In the genomic region with DNA sequence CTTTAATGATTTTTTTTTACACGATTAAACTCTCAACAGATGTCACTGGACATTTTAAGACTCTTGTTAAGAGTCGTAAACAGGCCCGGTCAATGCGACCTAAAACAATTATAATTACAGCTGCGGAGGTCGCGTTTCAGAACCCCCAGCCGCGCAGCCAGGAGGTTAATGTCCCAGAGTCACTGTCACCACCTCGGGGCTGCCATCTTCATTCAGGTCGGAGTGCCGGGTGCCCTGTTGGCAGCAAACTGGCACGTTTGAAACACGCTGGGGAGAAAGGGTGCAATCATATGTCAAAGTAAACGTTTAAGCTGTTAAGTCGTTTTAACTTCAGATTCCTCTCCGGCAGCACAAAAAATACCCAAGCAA, we compare ENCODE assay signal across 7 cellular contexts. TPM values are rescaled to one million over a fixed set of nuclear protein-coding genes. Genes with fewer than 3 reads are reported as not detected.
DNase-seq lines count a peak whose midpoint lies in the region; ATAC-seq and TF ChIP-seq lines count a peak whose summit lies in the region.

No MANE protein-coding gene starts in this region.

- DNase-seq in H7 (peak; percentile 43), SK-N-MC (ENCODE audit: low read depth, low spot score) (no peak), fibroblast of the aortic adventitia (ENCODE audit: low read depth) (no peak), NCI-H1436 treated with DMSO at 0.1 percent for 48 hours (lab: John Stamatoyannopoulos, UW) (no peak)
- no peak for DNase-seq in activated CD4-positive, CD25-positive, alpha-beta regulatory T cell treated with anti-CD3 and anti-CD28 coated beads, Interleukin-2, amount 50 U/mL, for 72 hours

- H3K9ac ChIP-seq in SK-N-MC (ENCODE audit: insufficient read length), result peak overlapping the region; percentile 71
- H3K9ac ChIP-seq in skeletal muscle tissue (ENCODE audit: low read depth in 1 of 3, low read length in 3 of 3), result peak overlapping the region in 1 of 3 donors; percentile 54

- H3K36me3 ChIP-seq in H7 (replicated peaks; ENCODE audit: control insufficient read depth, insufficient read depth, low read length), result no peaks in the 10 kb centered on the region
- H3K36me3 ChIP-seq in SK-N-MC (ENCODE audit: insufficient read depth, low read length), result no peaks in the 10 kb centered on the region
- H3K36me3 ChIP-seq in skeletal muscle tissue (ENCODE audit: control insufficient read depth in 3 of 3, insufficient read depth in 3 of 3, low read length in 3 of 3), result no peaks in the 10 kb centered on the region

- TF ChIP-seq CTCF in fibroblast of the aortic adventitia (IDR thresholded peaks at IDR 0.05; ENCODE audit: insufficient read depth, low read length), result no peak

- H3K9me3 ChIP-seq in SK-N-MC (ENCODE audit: low read depth, low read length) (no peaks in the 10 kb centered on the region), skeletal muscle tissue (ENCODE audit: control insufficient read depth in 3 of 3, low read length in 3 of 3) (no peaks in the 10 kb centered on the region)

- no peak for ATAC-seq in HG03139 (IDR thresholded peaks at IDR 0.05; ENCODE audit: unreplicated experiment)

- H3K4me1 ChIP-seq in skeletal muscle tissue (ENCODE audit: control insufficient read depth in 3 of 3, insufficient read depth in 3 of 3, low read length in 3 of 3), result peaks cover 3 to 11% (median 7%) of the 10 kb centered on the region in 3 donors

- H3K27me3 ChIP-seq in H7 (ENCODE audit: control insufficient read depth, insufficient read depth, low read length) (no peaks in the 10 kb centered on the region), skeletal muscle tissue (ENCODE audit: control insufficient read depth in 3 of 3, insufficient read depth in 3 of 3, low read length in 3 of 3) (peaks cover 36 to 53% (median 48%) of the 10 kb centered on the region in 3 donors)

- H3K4me3 ChIP-seq in H7 (ENCODE audit: insufficient read depth, low read depth, low read length), result peak overlapping the region; percentile 76
- peak overlapping the region; percentile 81 for H3K4me3 ChIP-seq in SK-N-MC
- H3K4me3 ChIP-seq in fibroblast of the aortic adventitia (ENCODE audit: low read depth, low read length), result peak overlapping the region; percentile 64
- peak overlapping the region; percentile 20 to 56 (median 52) for H3K4me3 ChIP-seq in skeletal muscle tissue (ENCODE audit: low read length in 3 of 3)

- no peak overlapping the region for H3K27ac ChIP-seq in SK-N-MC
- H3K27ac ChIP-seq in skeletal muscle tissue (ENCODE audit: low read depth, low read length), result no peak overlapping the region

RNA-seq across cellular contexts. Expression of a gene that starts 0.7 kb away (rescaled TPM):
- 17.7 and 20.2 TPM in 2 replicates for total RNA-seq in H7 (2014; rRNA removed; shearing (Covaris generic))
- total RNA-seq in fibroblast of the aortic adventitia (ENCODE audit: low replicate concordance), result not detected in 2 replicates
- total RNA-seq in skeletal muscle tissue, result 1.0 TPM
